ENCODE assay signal across 1 cellular context in the genomic region with DNA sequence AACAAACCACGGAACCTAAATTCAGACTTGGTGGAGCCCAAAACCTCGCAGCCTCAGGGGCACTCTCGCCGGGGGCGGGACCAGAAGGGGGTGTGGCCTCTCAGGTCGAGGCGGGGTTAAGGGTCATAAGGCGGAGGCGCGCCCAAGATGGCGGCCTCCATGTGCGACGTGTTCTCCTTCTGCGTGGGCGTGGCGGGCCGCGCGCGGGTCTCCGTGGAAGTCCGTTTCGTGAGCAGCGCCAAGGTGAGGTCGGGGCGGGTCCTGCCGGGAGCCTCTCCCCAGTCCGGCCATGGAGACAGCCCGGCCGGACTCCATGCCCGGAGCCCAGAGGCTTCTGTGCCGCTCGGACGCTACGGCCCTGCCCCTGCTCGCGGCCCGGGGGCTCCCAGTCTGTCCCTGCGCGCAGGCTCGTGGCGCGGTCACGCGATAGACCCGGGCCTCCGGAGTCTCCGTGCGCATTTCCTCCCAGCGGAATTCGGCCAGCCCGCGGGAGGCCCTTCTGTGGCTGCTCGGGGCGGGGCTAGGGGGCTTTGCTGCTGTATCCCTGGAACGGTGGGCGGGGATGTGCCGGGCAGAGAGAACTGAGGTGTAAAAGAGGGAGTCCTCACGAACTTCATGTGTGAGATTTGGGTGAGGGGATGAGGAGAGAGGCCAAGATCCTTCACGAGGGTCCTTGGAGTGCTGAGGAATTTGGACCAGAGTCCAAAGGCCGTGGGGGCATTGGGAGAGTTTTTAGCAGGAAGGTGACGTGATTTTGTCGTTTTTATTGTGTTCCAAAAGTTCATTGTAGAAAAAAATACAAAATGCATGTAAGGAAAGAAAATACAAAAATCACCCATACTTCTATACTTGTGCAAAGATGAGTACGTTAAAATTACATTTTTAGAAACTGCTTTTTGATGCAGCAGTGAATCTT.
A peak's percentile ranks its signal among the peaks of the same experiment; 100 is the strongest.
TF ChIP-seq lines count a peak whose summit lies in the region.

A gene (plus strand): TSS at position 126 of the 916 bp plus-strand sequence. CDS start 22 bp downstream, at position 148.

TF ChIP-seq in HepG2, 621 proteins besides CTCF, POLR2A, EP300 and RAD21 (continued from another document and continues in another):
- peak; percentile 78; the same call in 1 of the 2 replicates for TF ChIP-seq ZSCAN20 (CRISPR knock-in tag; IDR thresholded peaks at IDR 0.05; ENCODE audit: borderline replicate concordance)
- TF ChIP-seq ZNF788 (CRISPR knock-in tag; IDR thresholded peaks at IDR 0.05; ENCODE audit: borderline replicate concordance) = peak; percentile 39; the same call in 1 of the 2 replicates
- TF ChIP-seq, protein P1, sequence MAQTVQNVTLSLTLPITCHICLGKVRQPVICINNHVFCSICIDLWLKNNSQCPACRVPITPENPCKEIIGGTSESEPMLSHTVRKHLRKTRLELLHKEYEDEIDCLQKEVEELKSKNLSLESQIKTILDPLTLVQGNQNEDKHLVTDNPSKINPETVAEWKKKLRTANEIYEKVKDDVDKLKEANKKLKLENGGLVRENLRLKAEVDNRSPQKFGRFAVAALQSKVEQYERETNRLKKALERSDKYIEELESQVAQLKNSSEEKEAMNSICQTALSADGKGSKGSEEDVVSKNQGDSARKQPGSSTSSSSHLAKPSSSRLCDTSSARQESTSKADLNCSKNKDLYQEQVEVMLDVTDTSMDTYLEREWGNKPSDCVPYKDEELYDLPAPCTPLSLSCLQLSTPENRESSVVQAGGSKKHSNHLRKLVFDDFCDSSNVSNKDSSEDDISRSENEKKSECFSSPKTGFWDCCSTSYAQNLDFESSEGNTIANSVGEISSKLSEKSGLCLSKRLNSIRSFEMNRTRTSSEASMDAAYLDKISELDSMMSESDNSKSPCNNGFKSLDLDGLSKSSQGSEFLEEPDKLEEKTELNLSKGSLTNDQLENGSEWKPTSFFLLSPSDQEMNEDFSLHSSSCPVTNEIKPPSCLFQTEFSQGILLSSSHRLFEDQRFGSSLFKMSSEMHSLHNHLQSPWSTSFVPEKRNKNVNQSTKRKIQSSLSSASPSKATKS (CRISPR knock-in tag; IDR thresholded peaks at IDR 0.05) = peak; percentile 82; the same call in 1 of the 2 replicates
- TF ChIP-seq, protein P2, sequence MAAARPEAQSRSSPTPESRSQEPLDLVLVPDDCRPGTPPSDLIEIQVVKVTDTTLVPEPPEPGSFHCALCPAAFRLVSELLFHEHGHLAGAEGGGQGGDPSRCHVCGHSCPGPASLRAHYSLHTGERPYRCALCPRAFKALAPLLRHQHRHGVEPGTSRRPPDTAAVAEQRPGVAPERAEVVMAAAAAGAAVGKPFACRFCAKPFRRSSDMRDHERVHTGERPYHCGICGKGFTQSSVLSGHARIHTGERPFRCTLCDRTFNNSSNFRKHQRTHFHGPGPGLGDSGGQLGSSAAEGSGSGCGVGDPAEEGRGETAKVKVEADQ (CRISPR knock-in tag; IDR thresholded peaks at IDR 0.05; ENCODE audit: borderline replicate concordance) = 0 out of 2 replicates have a peak, but pooled peaks have one; percentile 21
- TF ChIP-seq MTA3 (CRISPR knock-in tag; IDR thresholded peaks at IDR 0.05) = no peak
- TF ChIP-seq YEATS4 (CRISPR knock-in tag; IDR thresholded peaks at IDR 0.05; ENCODE audit: borderline replicate concordance) = peak; percentile 92
- TF ChIP-seq, protein P3, sequence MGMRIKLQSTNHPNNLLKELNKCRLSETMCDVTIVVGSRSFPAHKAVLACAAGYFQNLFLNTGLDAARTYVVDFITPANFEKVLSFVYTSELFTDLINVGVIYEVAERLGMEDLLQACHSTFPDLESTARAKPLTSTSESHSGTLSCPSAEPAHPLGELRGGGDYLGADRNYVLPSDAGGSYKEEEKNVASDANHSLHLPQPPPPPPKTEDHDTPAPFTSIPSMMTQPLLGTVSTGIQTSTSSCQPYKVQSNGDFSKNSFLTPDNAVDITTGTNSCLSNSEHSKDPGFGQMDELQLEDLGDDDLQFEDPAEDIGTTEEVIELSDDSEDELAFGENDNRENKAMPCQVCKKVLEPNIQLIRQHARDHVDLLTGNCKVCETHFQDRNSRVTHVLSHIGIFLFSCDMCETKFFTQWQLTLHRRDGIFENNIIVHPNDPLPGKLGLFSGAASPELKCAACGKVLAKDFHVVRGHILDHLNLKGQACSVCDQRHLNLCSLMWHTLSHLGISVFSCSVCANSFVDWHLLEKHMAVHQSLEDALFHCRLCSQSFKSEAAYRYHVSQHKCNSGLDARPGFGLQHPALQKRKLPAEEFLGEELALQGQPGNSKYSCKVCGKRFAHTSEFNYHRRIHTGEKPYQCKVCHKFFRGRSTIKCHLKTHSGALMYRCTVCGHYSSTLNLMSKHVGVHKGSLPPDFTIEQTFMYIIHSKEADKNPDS (CRISPR knock-in tag; IDR thresholded peaks at IDR 0.05) = 0 out of 2 replicates have a peak, but pooled peaks have one; percentile 90
- TF ChIP-seq SRY (CRISPR knock-in tag; IDR thresholded peaks at IDR 0.05) = peak; percentile 80
- no peak for TF ChIP-seq ZKSCAN1 (IDR thresholded peaks at IDR 0.05; ENCODE audit: low read length)
- no peak for TF ChIP-seq ZFYVE20 (CRISPR knock-in tag; IDR thresholded peaks at IDR 0.05; ENCODE audit: borderline replicate concordance, low read depth)
- TF ChIP-seq, protein P4, sequence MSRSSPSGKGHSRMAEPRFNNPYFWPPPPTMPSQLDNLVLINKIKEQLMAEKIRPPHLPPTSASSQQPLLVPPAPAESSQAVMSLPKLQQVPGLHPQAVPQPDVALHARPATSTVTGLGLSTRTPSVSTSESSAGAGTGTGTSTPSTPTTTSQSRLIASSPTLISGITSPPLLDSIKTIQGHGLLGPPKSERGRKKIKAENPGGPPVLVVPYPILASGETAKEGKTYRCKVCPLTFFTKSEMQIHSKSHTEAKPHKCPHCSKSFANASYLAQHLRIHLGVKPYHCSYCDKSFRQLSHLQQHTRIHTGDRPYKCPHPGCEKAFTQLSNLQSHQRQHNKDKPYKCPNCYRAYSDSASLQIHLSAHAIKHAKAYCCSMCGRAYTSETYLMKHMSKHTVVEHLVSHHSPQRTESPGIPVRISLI (CRISPR knock-in tag; IDR thresholded peaks at IDR 0.05; ENCODE audit: borderline replicate concordance) = 0 out of 2 replicates have a peak, but pooled peaks have one; percentile 45
- no peak for TF ChIP-seq MLLT10 (CRISPR knock-in tag; IDR thresholded peaks at IDR 0.05)
- TF ChIP-seq, protein P5, sequence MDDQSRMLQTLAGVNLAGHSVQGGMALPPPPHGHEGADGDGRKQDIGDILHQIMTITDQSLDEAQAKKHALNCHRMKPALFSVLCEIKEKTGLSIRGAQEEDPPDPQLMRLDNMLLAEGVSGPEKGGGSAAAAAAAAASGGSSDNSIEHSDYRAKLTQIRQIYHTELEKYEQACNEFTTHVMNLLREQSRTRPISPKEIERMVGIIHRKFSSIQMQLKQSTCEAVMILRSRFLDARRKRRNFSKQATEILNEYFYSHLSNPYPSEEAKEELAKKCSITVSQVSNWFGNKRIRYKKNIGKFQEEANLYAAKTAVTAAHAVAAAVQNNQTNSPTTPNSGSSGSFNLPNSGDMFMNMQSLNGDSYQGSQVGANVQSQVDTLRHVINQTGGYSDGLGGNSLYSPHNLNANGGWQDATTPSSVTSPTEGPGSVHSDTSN (CRISPR knock-in tag; IDR thresholded peaks at IDR 0.05; ENCODE audit: borderline replicate concordance) = no peak
- TF ChIP-seq, protein P6, sequence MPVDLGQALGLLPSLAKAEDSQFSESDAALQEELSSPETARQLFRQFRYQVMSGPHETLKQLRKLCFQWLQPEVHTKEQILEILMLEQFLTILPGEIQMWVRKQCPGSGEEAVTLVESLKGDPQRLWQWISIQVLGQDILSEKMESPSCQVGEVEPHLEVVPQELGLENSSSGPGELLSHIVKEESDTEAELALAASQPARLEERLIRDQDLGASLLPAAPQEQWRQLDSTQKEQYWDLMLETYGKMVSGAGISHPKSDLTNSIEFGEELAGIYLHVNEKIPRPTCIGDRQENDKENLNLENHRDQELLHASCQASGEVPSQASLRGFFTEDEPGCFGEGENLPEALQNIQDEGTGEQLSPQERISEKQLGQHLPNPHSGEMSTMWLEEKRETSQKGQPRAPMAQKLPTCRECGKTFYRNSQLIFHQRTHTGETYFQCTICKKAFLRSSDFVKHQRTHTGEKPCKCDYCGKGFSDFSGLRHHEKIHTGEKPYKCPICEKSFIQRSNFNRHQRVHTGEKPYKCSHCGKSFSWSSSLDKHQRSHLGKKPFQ (CRISPR knock-in tag; IDR thresholded peaks at IDR 0.05; ENCODE audit: insufficient replicate concordance) = peak; percentile 13
- TF ChIP-seq, protein P7, sequence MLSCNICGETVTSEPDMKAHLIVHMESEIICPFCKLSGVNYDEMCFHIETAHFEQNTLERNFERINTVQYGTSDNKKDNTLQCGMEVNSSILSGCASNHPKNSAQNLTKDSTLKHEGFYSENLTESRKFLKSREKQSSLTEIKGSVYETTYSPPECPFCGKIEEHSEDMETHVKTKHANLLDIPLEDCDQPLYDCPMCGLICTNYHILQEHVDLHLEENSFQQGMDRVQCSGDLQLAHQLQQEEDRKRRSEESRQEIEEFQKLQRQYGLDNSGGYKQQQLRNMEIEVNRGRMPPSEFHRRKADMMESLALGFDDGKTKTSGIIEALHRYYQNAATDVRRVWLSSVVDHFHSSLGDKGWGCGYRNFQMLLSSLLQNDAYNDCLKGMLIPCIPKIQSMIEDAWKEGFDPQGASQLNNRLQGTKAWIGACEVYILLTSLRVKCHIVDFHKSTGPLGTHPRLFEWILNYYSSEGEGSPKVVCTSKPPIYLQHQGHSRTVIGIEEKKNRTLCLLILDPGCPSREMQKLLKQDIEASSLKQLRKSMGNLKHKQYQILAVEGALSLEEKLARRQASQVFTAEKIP (CRISPR knock-in tag; IDR thresholded peaks at IDR 0.05; ENCODE audit: borderline replicate concordance) = no peak
- TF ChIP-seq, protein P8, sequence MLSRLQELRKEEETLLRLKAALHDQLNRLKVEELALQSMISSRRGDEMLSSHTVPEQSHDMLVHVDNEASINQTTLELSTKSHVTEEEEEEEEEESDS (CRISPR knock-in tag; IDR thresholded peaks at IDR 0.05; ENCODE audit: borderline replicate concordance) = no peak; the same call in 1 of the 2 replicates
- peak; percentile 20; the same call in 1 of the 2 replicates for TF ChIP-seq ZFP1 (CRISPR knock-in tag; IDR thresholded peaks at IDR 0.05)
- 0 out of 2 replicates have a peak, but pooled peaks have one; percentile 76 for TF ChIP-seq POLR2AphosphoS2 (IDR thresholded peaks at IDR 0.05; ENCODE audit: low read depth, low read length)
- TF ChIP-seq, protein P9, sequence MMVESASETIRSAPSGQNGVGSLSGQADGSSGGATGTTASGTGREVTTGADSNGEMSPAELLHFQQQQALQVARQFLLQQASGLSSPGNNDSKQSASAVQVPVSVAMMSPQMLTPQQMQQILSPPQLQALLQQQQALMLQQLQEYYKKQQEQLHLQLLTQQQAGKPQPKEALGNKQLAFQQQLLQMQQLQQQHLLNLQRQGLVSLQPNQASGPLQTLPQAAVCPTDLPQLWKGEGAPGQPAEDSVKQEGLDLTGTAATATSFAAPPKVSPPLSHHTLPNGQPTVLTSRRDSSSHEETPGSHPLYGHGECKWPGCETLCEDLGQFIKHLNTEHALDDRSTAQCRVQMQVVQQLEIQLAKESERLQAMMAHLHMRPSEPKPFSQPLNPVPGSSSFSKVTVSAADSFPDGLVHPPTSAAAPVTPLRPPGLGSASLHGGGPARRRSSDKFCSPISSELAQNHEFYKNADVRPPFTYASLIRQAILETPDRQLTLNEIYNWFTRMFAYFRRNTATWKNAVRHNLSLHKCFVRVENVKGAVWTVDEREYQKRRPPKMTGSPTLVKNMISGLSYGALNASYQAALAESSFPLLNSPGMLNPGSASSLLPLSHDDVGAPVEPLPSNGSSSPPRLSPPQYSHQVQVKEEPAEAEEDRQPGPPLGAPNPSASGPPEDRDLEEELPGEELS (CRISPR knock-in tag; IDR thresholded peaks at IDR 0.05) = peak; percentile 55
- TF ChIP-seq NCOA1 (CRISPR knock-in tag; IDR thresholded peaks at IDR 0.05) = peak; percentile 95
- TF ChIP-seq ZNF567 (CRISPR knock-in tag; IDR thresholded peaks at IDR 0.05; ENCODE audit: borderline replicate concordance) = peak; percentile 60; the same call in 1 of the 2 replicates
- TF ChIP-seq ZNF790 (CRISPR knock-in tag; IDR thresholded peaks at IDR 0.05; ENCODE audit: borderline replicate concordance) = 0 out of 2 replicates have a peak, but pooled peaks have one; percentile 91
- TF ChIP-seq, protein P10, sequence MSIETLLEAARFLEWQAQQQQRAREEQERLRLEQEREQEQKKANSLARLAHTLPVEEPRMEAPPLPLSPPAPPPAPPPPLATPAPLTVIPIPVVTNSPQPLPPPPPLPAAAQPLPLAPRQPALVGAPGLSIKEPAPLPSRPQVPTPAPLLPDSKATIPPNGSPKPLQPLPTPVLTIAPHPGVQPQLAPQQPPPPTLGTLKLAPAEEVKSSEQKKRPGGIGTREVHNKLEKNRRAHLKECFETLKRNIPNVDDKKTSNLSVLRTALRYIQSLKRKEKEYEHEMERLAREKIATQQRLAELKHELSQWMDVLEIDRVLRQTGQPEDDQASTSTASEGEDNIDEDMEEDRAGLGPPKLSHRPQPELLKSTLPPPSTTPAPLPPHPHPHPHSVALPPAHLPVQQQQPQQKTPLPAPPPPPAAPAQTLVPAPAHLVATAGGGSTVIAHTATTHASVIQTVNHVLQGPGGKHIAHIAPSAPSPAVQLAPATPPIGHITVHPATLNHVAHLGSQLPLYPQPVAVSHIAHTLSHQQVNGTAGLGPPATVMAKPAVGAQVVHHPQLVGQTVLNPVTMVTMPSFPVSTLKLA (IDR thresholded peaks at IDR 0.05) = peak; percentile 59
- TF ChIP-seq ZNF383 (CRISPR knock-in tag; IDR thresholded peaks at IDR 0.05; ENCODE audit: borderline replicate concordance) = peak; percentile 98; the same call in 1 of the 2 replicates
- no peak for TF ChIP-seq TRIM24 (CRISPR knock-in tag; IDR thresholded peaks at IDR 0.05)
- TF ChIP-seq ZBTB38 (CRISPR knock-in tag; IDR thresholded peaks at IDR 0.05) = no peak
- no peak for TF ChIP-seq NONO (IDR thresholded peaks at IDR 0.05)
- TF ChIP-seq NONO (CRISPR knock-in tag; conservative IDR thresholded peaks at IDR 0.05) = peak; percentile 76
- no peak for TF ChIP-seq ZNF10 (CRISPR knock-in tag; IDR thresholded peaks at IDR 0.05; ENCODE audit: borderline replicate concordance, low read depth)
- TF ChIP-seq HOXA7 (CRISPR knock-in tag; IDR thresholded peaks at IDR 0.05) = no peak
- TF ChIP-seq RCOR2 (CRISPR knock-in tag; IDR thresholded peaks at IDR 0.05) = no peak
- no peak for TF ChIP-seq ZNF878 (CRISPR knock-in tag; IDR thresholded peaks at IDR 0.05)
- TF ChIP-seq SIX1 (CRISPR knock-in tag; IDR thresholded peaks at IDR 0.05; ENCODE audit: borderline replicate concordance) = no peak
- TF ChIP-seq DMAP1 (CRISPR knock-in tag; IDR thresholded peaks at IDR 0.05) = peak; percentile 99
- TF ChIP-seq ZNF354B (CRISPR knock-in tag; IDR thresholded peaks at IDR 0.05) = no peak
- peak; percentile 79; the same call in 1 of the 2 replicates for TF ChIP-seq NAIF1 (CRISPR knock-in tag; IDR thresholded peaks at IDR 0.05; ENCODE audit: borderline replicate concordance)
- peak; percentile 87; the same call in 1 of the 2 replicates for TF ChIP-seq ZNF350 (CRISPR knock-in tag; IDR thresholded peaks at IDR 0.05; ENCODE audit: borderline replicate concordance, low read depth)
- TF ChIP-seq SAP130 (CRISPR knock-in tag; IDR thresholded peaks at IDR 0.05; ENCODE audit: low read depth) = peak; percentile 98
- TF ChIP-seq CHD4 (IDR thresholded peaks at IDR 0.05; ENCODE audit: borderline replicate concordance, low read length) = no peak
- TF ChIP-seq, protein P11, sequence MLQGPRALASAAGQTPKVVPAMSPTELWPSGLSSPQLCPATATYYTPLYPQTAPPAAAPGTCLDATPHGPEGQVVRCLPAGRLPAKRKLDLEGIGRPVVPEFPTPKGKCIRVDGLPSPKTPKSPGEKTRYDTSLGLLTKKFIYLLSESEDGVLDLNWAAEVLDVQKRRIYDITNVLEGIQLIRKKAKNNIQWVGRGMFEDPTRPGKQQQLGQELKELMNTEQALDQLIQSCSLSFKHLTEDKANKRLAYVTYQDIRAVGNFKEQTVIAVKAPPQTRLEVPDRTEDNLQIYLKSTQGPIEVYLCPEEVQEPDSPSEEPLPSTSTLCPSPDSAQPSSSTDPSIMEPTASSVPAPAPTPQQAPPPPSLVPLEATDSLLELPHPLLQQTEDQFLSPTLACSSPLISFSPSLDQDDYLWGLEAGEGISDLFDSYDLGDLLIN (CRISPR knock-in tag; IDR thresholded peaks at IDR 0.05; ENCODE audit: borderline replicate concordance) = peak; percentile 18; the same call in 1 of the 2 replicates
- TF ChIP-seq ZNF761 (CRISPR knock-in tag; conservative IDR thresholded peaks at IDR 0.05) = peak; percentile 74; the same call in 1 of the 2 replicates
